Comparison of ENCODE assay signal across 1 cellular context in the genomic region with DNA sequence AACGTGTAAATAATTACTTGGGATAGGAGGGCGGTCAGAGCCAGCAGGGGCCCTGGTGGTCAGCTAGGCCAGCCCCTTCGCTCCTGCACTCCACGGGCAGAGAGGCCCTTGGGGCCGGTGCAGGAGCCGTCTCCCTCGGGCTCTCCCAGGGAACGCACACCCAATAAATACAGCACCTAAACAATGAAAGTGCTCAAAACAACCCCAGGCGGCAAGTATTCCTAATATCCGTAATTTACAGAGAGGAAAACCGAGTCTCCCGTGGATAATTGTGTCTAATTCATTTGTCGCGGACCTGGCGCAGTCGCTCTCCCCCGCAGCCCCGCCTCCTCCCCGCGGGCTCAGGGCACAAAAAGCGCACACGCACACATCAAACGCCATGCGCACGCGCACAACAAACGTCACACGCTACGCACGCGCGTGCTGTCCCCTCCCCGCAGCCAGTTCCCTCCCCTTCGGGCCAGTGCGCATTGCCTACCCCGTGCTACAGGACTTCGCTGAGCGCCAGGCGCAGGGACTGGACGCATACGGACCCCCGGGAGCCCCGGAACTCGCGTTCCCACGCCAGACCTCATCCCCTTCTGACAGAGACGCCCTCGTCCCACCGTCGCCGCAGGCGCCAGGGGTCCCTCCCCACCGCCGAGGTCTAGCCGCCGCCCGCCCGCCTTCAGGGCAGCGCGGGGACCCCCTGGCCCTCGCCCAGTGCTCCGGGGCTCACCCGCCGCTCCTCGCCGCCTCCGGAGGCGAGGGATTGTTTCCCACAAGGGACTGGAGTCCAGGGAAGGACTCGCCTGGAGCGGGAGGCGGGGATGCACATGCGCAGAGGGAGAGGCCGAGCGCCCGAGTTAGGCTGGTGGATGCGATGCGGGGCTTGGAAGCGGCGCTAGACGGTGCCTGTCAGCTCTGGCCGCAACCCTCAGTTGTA.
TF ChIP-seq lines count a peak whose summit lies in the region.

ZNF248 (minus strand) TSS at position 324 of the 925 bp plus-strand sequence. CDS start 1,300 bp downstream, outside the sequence.

TF ChIP-seq in HEK293, 187 proteins besides CTCF, POLR2A, EP300 and RAD21 (continued from another document):
- TF ChIP-seq SP7 (tag by site-specific recombination; IDR thresholded peaks at IDR 0.05), result peak; percentile 71
- TF ChIP-seq BCL11A (tag by site-specific recombination; IDR thresholded peaks at IDR 0.05; ENCODE audit: low read depth), result no peak
- TF ChIP-seq ZEB2 (tag by site-specific recombination; IDR thresholded peaks at IDR 0.05), result peak; percentile 82
